Comparison of ENCODE assay signal across 1 cellular context in the genomic region with DNA sequence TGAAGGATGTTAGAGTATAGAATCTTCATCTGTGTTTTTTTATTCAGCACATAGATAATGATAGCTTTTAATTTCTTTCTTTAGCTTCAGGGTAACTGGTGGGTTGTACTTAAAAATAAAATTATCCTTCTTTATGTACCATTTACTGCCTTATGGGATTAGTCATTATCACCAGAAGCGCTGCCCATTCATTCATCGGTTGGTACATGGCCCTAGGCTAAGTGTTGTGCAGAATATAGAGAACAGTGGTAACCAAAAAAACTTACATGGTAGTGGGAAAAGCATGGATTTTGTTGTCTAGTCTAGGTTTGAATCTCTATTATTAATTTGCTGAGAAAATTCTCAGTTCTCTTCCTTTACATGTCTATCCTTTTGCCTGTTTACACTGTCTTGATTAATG.
TF ChIP-seq lines count a peak whose summit lies in the region.

No MANE protein-coding gene starts in this region.

TF ChIP-seq in IMR-90, 13 proteins besides CTCF, POLR2A, EP300 and RAD21:
- TF ChIP-seq NFE2L2 (IDR thresholded peaks at IDR 0.05; ENCODE audit: low read depth, low read length) (no peak), SMC3 (IDR thresholded peaks at IDR 0.05; ENCODE audit: low read depth, low read length) (no peak), RCOR1 (IDR thresholded peaks at IDR 0.05; ENCODE audit: insufficient replicate concordance, low read length) (no peak), CHD1 (IDR thresholded peaks at IDR 0.05; ENCODE audit: low read depth, low read length) (no peak), MXI1 (IDR thresholded peaks at IDR 0.05; ENCODE audit: borderline replicate concordance, low read depth, low read length) (no peak), MAFK (IDR thresholded peaks at IDR 0.05; ENCODE audit: low read depth, low read length) (no peak), MAZ (IDR thresholded peaks at IDR 0.05; ENCODE audit: borderline replicate concordance, low read depth, low read length) (no peak), BHLHE40 (IDR thresholded peaks at IDR 0.05; ENCODE audit: low read depth, low read length) (no peak), RFX5 (IDR thresholded peaks at IDR 0.05; ENCODE audit: low read depth, low read length) (no peak)
- TF ChIP-seq, protein P1, sequence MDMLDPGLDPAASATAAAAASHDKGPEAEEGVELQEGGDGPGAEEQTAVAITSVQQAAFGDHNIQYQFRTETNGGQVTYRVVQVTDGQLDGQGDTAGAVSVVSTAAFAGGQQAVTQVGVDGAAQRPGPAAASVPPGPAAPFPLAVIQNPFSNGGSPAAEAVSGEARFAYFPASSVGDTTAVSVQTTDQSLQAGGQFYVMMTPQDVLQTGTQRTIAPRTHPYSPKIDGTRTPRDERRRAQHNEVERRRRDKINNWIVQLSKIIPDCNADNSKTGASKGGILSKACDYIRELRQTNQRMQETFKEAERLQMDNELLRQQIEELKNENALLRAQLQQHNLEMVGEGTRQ (IDR thresholded peaks at IDR 0.05; ENCODE audit: low read depth, low read length), result no peak
